In genomic region chr2:37666772-37667171, GRCh38 we compare ENCODE assay signal across 2 cellular contexts.
TF ChIP-seq lines count a peak whose summit lies in the region.

No MANE protein-coding gene starts in this region.

TF ChIP-seq in SK-N-SH, 30 proteins besides CTCF, POLR2A, EP300 and RAD21 (continued from another document):
- TF ChIP-seq, protein P1, sequence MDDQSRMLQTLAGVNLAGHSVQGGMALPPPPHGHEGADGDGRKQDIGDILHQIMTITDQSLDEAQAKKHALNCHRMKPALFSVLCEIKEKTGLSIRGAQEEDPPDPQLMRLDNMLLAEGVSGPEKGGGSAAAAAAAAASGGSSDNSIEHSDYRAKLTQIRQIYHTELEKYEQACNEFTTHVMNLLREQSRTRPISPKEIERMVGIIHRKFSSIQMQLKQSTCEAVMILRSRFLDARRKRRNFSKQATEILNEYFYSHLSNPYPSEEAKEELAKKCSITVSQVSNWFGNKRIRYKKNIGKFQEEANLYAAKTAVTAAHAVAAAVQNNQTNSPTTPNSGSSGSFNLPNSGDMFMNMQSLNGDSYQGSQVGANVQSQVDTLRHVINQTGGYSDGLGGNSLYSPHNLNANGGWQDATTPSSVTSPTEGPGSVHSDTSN (IDR thresholded peaks at IDR 0.05), result 0 out of 2 replicates have a peak, but pooled peaks have one; percentile 6
- TF ChIP-seq JUND (IDR thresholded peaks at IDR 0.05) (no peak), REST (IDR thresholded peaks at IDR 0.05; ENCODE audit: low read depth, low read length) (peak; percentile 87), NRF1 (IDR thresholded peaks at IDR 0.05; ENCODE audit: low read depth, low read length) (no peak)

TF ChIP-seq in SK-N-SH treated with all-trans-retinoic acid at 6 μM for 48 hours, 23 proteins besides CTCF, POLR2A, EP300 and RAD21 (continued from another document):
- TF ChIP-seq PATZ1 (CRISPR knock-in tag; IDR thresholded peaks at IDR 0.05; ENCODE audit: borderline replicate concordance) (no peak), SNAI2 (CRISPR knock-in tag; IDR thresholded peaks at IDR 0.05) (no peak), ISL1 (CRISPR knock-in tag; IDR thresholded peaks at IDR 0.05) (no peak), ZNF565 (CRISPR knock-in tag; conservative IDR thresholded peaks at IDR 0.05; ENCODE audit: low read depth) (no peak), ZFP3 (CRISPR knock-in tag; IDR thresholded peaks at IDR 0.05) (no peak), ZNF70 (CRISPR knock-in tag; IDR thresholded peaks at IDR 0.05) (no peak), ZC3H10 (CRISPR knock-in tag; IDR thresholded peaks at IDR 0.05) (no peak), BACH2 (CRISPR knock-in tag; IDR thresholded peaks at IDR 0.05; ENCODE audit: borderline replicate concordance) (no peak), POU6F1 (CRISPR knock-in tag; IDR thresholded peaks at IDR 0.05; ENCODE audit: borderline replicate concordance, low read depth) (no peak), CSDC2 (CRISPR knock-in tag; IDR thresholded peaks at IDR 0.05) (no peak), ESRRG (CRISPR knock-in tag; IDR thresholded peaks at IDR 0.05) (no peak), ZFP30 (CRISPR knock-in tag; IDR thresholded peaks at IDR 0.05) (no peak), GLIS3 (CRISPR knock-in tag; IDR thresholded peaks at IDR 0.05) (no peak), TOX (CRISPR knock-in tag; IDR thresholded peaks at IDR 0.05; ENCODE audit: borderline replicate concordance) (no peak), RARB (CRISPR knock-in tag; IDR thresholded peaks at IDR 0.05) (no peak)
TF ChIP-seq in SK-N-SH treated with all-trans-retinoic acid at 6 μM for 48 hours: peak in this region for 0.
